ENCODE assay signal across 2 cellular contexts in the genomic region with DNA sequence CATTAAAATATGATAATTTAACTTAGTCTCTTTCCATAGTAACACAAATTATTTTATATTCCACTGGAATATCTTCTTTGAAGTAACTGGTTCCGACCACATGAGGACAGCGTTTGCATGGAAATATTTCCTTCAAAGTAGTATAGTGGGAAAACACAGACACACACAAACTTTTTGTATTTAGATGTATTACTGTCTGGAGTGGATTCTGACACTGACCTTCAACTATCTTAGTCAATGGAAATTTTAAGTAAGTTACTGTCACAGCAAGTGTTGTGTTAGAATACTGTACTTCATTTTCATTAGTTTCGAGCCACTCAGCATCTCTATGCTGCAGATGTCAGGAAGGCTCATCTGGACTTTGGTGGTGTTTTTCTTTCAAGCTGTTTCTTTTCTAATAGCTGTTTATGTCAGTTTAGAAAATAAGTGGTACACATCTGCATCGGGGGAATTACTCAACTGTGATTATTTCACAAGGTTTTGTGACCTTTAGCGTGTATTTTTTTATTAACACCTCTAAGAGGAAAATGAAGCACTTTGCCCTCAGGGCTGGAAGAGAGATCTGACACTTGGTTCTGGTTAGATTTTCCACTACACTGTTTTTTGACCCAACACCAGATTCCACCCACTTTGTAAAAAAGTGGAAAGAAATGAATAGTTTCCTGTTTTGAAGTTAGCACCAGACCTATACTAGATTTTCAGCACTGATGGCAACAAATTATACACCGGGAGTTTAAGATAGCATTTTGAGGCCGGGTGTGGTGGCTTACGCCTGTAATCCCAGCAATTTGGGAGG.
TF ChIP-seq lines count a peak whose summit lies in the region.

No MANE protein-coding gene starts in this region.

TF ChIP-seq in Ishikawa, 13 proteins besides CTCF, POLR2A, EP300 and RAD21:
- TF ChIP-seq, protein P1, sequence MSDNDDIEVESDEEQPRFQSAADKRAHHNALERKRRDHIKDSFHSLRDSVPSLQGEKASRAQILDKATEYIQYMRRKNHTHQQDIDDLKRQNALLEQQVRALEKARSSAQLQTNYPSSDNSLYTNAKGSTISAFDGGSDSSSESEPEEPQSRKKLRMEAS (IDR thresholded peaks at IDR 0.05): no peak
- TF ChIP-seq CEBPB (IDR thresholded peaks at IDR 0.05) (no peak), FOXM1 (IDR thresholded peaks at IDR 0.05; ENCODE audit: borderline replicate concordance, low read depth) (no peak), TAF1 (IDR thresholded peaks at IDR 0.05; ENCODE audit: low read depth) (no peak), USF1 (IDR thresholded peaks at IDR 0.05) (no peak), NFIC (IDR thresholded peaks at IDR 0.05) (no peak), ZBTB7A (IDR thresholded peaks at IDR 0.05; ENCODE audit: low read depth) (no peak), YY1 (IDR thresholded peaks at IDR 0.05; ENCODE audit: low read depth) (no peak)

TF ChIP-seq in K562, 482 proteins besides CTCF, POLR2A, EP300 and RAD21:
- TF ChIP-seq ZFP36 (IDR thresholded peaks at IDR 0.05; ENCODE audit: low read depth, low read length, partially characterized antibody): peak; percentile 13
- TF ChIP-seq GTF2F1 (IDR thresholded peaks at IDR 0.05; ENCODE audit: low read depth, low read length): no peak
- peak; percentile 77 for TF ChIP-seq DEAF1 (CRISPR knock-in tag; IDR thresholded peaks at IDR 0.05)
